In the genomic region with DNA sequence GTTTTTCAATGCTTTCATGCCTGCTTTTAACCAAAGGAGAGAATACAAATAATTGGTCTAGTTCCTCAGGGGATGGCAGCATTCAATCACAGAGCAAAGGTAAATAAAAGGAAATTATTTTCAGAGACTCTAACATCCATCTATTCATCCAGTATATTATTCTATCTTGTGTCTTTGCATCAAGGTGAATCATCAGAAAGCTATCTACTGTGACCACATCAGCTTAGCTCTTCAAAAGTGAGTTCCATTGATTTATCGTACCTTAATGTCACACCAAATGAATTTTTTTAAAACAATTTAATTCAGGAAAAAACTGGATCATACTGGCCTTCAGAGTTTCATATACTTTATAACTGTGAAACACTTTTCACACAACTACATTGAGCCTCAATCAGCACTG, we compare ENCODE assay signal across 16 cellular contexts.
DNase-seq lines count a peak whose midpoint lies in the region; ATAC-seq, FAIRE-seq and TF ChIP-seq lines count a peak whose summit lies in the region.
"Had no signal": no experiment of that assay in that cellular context is flagged by ENCODE, and none has a peak within 500 bp of the region (broad histone marks: within the 10 kb centered on the region; RNA-seq: fewer than 3 reads in every experiment).

No MANE protein-coding gene starts in this region.

- in situ Hi-C loops in Caki2 (cut with HindIII; ENCODE audit: low pct_unique_long_range_greater_than_20kb, low sequenced_read_pairs): no loop called here

- DNase-seq in Caki2 (ENCODE audit: low read depth) (peak; percentile 62), LoVo (ENCODE audit: low spot score) (peak; percentile 18), amniotic epithelial cell (ENCODE audit: low read depth) (peak; percentile 79), foreskin keratinocyte (peak; percentile 26 to 56), BE2C (no peak), NCI-H2227 (lab: John Stamatoyannopoulos, UW; ENCODE audit: unreplicated experiment) (no peak), frontal cortex (ENCODE audit: low spot score in 2 of 2) (no peak)
- no peak for DNase-seq in activated CD4-positive, alpha-beta T cell treated with anti-CD3 and anti-CD28 coated beads, Interleukin-2, amount 50 U/mL, for 48 hours
- DNase-seq: C1 segment of cervical spinal cord; NCI-H1048; NCI-H510A; right lobe of liver; stimulated activated naive CD4-positive, alpha-beta T cell treated with Interleukin-2 at 50 U/mL for 16 hours; T-helper 2 cell had no signal

- H3K36me3 ChIP-seq in BE2C: no peaks in the 10 kb centered on the region
- H3K36me3 ChIP-seq: right lobe of liver had no signal

- TF ChIP-seq CTCF in foreskin keratinocyte (conservative IDR thresholded peaks at IDR 0.05): no peak
- no peak for TF ChIP-seq CTCF in BE2C (IDR thresholded peaks at IDR 0.05; ENCODE audit: low read depth, low read length)

- H3K4me1 ChIP-seq in foreskin keratinocyte (peaks cover 10% of the 10 kb centered on the region), BE2C (no peaks in the 10 kb centered on the region)
- H3K4me1 ChIP-seq: right lobe of liver had no signal

- H3K4me3 ChIP-seq in BE2C (ENCODE audit: low read depth, low read length): no peak overlapping the region
- H3K4me3 ChIP-seq: right lobe of liver had no signal

- H3K27me3 ChIP-seq in foreskin keratinocyte (no peaks in the 10 kb centered on the region), BE2C (no peaks in the 10 kb centered on the region)
- H3K27me3 ChIP-seq: right lobe of liver had no signal

- no peak for FAIRE-seq in frontal cortex (lab: Jason Lieb, UNC)

- H3K9me3 ChIP-seq in BE2C: no peaks in the 10 kb centered on the region
- H3K9me3 ChIP-seq: right lobe of liver had no signal

- peak; percentile 96 for ATAC-seq in foreskin keratinocyte
- ATAC-seq: natural killer cell treated with Interleukin-12 subunit alpha and Interleukin-12 subunit beta and Interleukin-15 and Interleukin-18, amount 100 ng/mL, for 72 hours; Panc1; right lobe of liver had no signal

- H3K27ac ChIP-seq in foreskin keratinocyte: no peak overlapping the region
- H3K27ac ChIP-seq: right lobe of liver had no signal

Comparison
In these comparisons a context has a peak if more than half of its experiments do, and no peak if none do; other contexts are left out.
1. DNase-seq: peak in Caki2 (single experiment), LoVo (single experiment), amniotic epithelial cell (single experiment) and foreskin keratinocyte (2 of 2); none in BE2C (single experiment), activated CD4-positive, alpha-beta T cell treated with anti-CD3 and anti-CD28 coated beads, Interleukin-2, amount 50 U/mL, for 48 hours (0 of 2), NCI-H2227 (single experiment) and frontal cortex (0 of 2).